In the genomic region with DNA sequence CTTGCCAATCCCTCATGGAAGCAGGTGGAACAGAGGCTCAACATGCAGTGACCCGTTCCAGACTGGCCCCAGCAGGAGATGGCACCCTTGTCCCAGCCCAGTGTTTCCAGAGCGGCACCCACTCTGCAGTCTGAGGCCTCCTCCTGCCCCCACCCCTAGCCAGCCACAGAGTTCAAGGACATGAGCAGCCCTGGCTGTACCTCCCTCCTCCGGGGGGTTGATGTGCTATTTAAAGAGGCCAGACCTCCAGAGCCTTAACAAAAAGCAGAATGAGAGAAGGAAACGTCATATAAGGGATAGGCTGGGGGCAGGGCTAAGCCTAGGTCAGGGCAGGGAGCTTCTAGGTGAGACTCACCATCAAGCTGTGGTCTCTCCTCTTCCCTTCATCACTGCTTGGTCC, we compare ENCODE assay signal across 29 cellular contexts.
"Had no signal": no experiment of that assay in that cellular context is flagged by ENCODE, and none has a peak within 500 bp of the region (broad histone marks: within the 10 kb centered on the region; RNA-seq: fewer than 3 reads in every experiment).

No MANE protein-coding gene starts in this region.

- H3K36me3 Mint-ChIP-seq: activated naive CD4-positive, alpha-beta T cell treated with anti-CD3 and anti-CD28 coated beads, Interleukin-2, amount 50 U/mL, for 72 hours; brain; natural killer cell treated with Interleukin-12 subunit alpha and Interleukin-12 subunit beta and Interleukin-15 and Interleukin-18, amount 100 ng/mL, for 72 hours; stimulated activated memory B cell treated with anti-CD40 and anti-IgM and Interleukin-4, amounts not matched to agents 10 μg/mL and 1 μg/mL and 100 μg/mL, for 72 hours had no signal

- H3K9me3 ChIP-seq: adrenal gland, ascending aorta, gastrocnemius medialis, ovary, upper lobe of left lung had no signal

- H3K9me3 Mint-ChIP-seq: activated B cell treated with CpG ODN at 0.5 μM for 24 hours; activated CD8-positive, alpha-beta T cell treated with anti-CD3 and anti-CD28 coated beads for 36 hours; activated naive CD4-positive, alpha-beta T cell treated with anti-CD3 and anti-CD28 coated beads, Interleukin-2, amount 50 U/mL, for 72 hours; activated T-helper 2 cell treated with anti-CD3 and anti-CD28 coated beads, Interferon-gamma antibody, Interleukin-2, Interleukin-4, amounts not matched to agents 10 μg/mL and 5 μg/mL and 100 μg/mL, durations not matched to agents 14 hours and 24 hours and 36 hours; natural killer cell treated with Interleukin-12 subunit alpha and Interleukin-12 subunit beta and Interleukin-15 and Interleukin-18, amount 100 ng/mL, for 72 hours; stimulated activated memory B cell treated with anti-CD40 and anti-IgM and Interleukin-4, amounts not matched to agents 10 μg/mL and 1 μg/mL and 100 μg/mL, for 72 hours; stimulated activated naive CD8-positive, alpha-beta T cell treated with anti-CD3 and anti-CD28 coated beads, Interleukin-15, amount 100 ng/mL, for 72 hours had no signal

- H3K4me3 Mint-ChIP-seq: activated B cell treated with CpG ODN at 0.5 μM for 24 hours; activated CD8-positive, alpha-beta T cell treated with anti-CD3 and anti-CD28 coated beads for 36 hours; brain; natural killer cell treated with Interleukin-12 subunit alpha and Interleukin-12 subunit beta and Interleukin-15 and Interleukin-18, amount 100 ng/mL, for 72 hours; stimulated activated memory B cell treated with anti-CD40 and anti-IgM and Interleukin-4, amounts not matched to agents 10 μg/mL and 1 μg/mL and 100 μg/mL, for 72 hours; stimulated activated naive CD8-positive, alpha-beta T cell treated with anti-CD3 and anti-CD28 coated beads, Interleukin-15, amount 100 ng/mL, for 72 hours had no signal

- H3K27me3 ChIP-seq: adrenal gland, ascending aorta, cardiac muscle cell, gastrocnemius medialis, ovary, upper lobe of left lung had no signal

- DNase-seq: activated B cell treated with CpG ODN at 0.5 μM for 24 hours; activated CD4-positive, alpha-beta T cell treated with anti-CD3 and anti-CD28 coated beads, Interleukin-2, amount 50 U/mL, for 1 hour; activated CD8-positive, alpha-beta T cell treated with anti-CD3 and anti-CD28 coated beads for 36 hours; activated T-cell treated with anti-CD3 and anti-CD28 coated beads, Interleukin-2, amount 50 U/mL, for 48 hours; dorsolateral prefrontal cortex; effector memory CD4-positive, alpha-beta T cell; gastrocnemius medialis; mesendoderm; ovary; stimulated activated CD4-positive, alpha-beta T cell treated with anti-CD3 and anti-CD28 coated beads, Interleukin-12 subunit alpha, Interleukin-12 subunit beta, amount 100 ng/mL, for 4 hours; stimulated activated CD4-positive, alpha-beta T cell treated with anti-CD3 and anti-CD28 coated beads, Interleukin-4, amount 100 ng/mL, for 1 hour; stimulated activated naive CD8-positive, alpha-beta T cell treated with anti-CD3 and anti-CD28 coated beads, Interleukin-15, amount 100 ng/mL, for 72 hours; substantia nigra; T-helper 2 cell; upper lobe of left lung had no signal

- H3K27ac Mint-ChIP-seq: activated B cell treated with CpG ODN at 0.5 μM for 24 hours; activated CD8-positive, alpha-beta T cell treated with anti-CD3 and anti-CD28 coated beads for 36 hours; activated T-helper 2 cell treated with anti-CD3 and anti-CD28 coated beads, Interferon-gamma antibody, Interleukin-2, Interleukin-4, amounts not matched to agents 10 μg/mL and 5 μg/mL and 100 μg/mL, durations not matched to agents 14 hours and 24 hours and 36 hours; natural killer cell treated with Interleukin-12 subunit alpha and Interleukin-12 subunit beta and Interleukin-15 and Interleukin-18, amount 100 ng/mL, for 72 hours; progenitor cell of endocrine pancreas; stimulated activated memory B cell treated with anti-CD40 and anti-IgM and Interleukin-4, amounts not matched to agents 10 μg/mL and 1 μg/mL and 100 μg/mL, for 72 hours; stimulated activated naive CD8-positive, alpha-beta T cell treated with anti-CD3 and anti-CD28 coated beads, Interleukin-15, amount 100 ng/mL, for 72 hours had no signal

- H3K36me3 ChIP-seq: adrenal gland, ascending aorta, cardiac muscle cell, gastrocnemius medialis, ovary, upper lobe of left lung had no signal

- H3K4me3 ChIP-seq: adrenal gland, ascending aorta, cardiac muscle cell, coronary artery, dorsolateral prefrontal cortex, gastrocnemius medialis, lung, ovary, skin epidermis, upper lobe of left lung had no signal

- H3K4me1 ChIP-seq: ascending aorta, upper lobe of left lung had no signal

- ATAC-seq: activated CD8-positive, alpha-beta T cell treated with anti-CD3 and anti-CD28 coated beads for 36 hours; activated naive CD4-positive, alpha-beta T cell treated with anti-CD3 and anti-CD28 coated beads, Interleukin-2, amount 50 U/mL, for 72 hours; gastrocnemius medialis; left lobe of liver; natural killer cell treated with Interleukin-12 subunit alpha and Interleukin-12 subunit beta and Interleukin-15 and Interleukin-18, amount 100 ng/mL, for 72 hours; sciatic nerve; stimulated activated memory B cell treated with anti-CD40 and anti-IgM and Interleukin-4, amounts not matched to agents 10 μg/mL and 1 μg/mL and 100 μg/mL, for 72 hours; stimulated activated naive CD8-positive, alpha-beta T cell treated with anti-CD3 and anti-CD28 coated beads, Interleukin-15, amount 100 ng/mL, for 72 hours had no signal

- H3K27ac ChIP-seq: ascending aorta, cardiac muscle cell, coronary artery, dorsolateral prefrontal cortex, gastrocnemius medialis, ovary, skin epidermis, upper lobe of left lung had no signal

- H3K4me1 Mint-ChIP-seq: activated B cell treated with CpG ODN at 0.5 μM for 24 hours; stimulated activated memory B cell treated with anti-CD40 and anti-IgM and Interleukin-4, amounts not matched to agents 10 μg/mL and 1 μg/mL and 100 μg/mL, for 72 hours; stimulated activated naive CD8-positive, alpha-beta T cell treated with anti-CD3 and anti-CD28 coated beads, Interleukin-15, amount 100 ng/mL, for 72 hours had no signal
